8 cellular contexts compared by ENCODE assay signal in the genomic region with DNA sequence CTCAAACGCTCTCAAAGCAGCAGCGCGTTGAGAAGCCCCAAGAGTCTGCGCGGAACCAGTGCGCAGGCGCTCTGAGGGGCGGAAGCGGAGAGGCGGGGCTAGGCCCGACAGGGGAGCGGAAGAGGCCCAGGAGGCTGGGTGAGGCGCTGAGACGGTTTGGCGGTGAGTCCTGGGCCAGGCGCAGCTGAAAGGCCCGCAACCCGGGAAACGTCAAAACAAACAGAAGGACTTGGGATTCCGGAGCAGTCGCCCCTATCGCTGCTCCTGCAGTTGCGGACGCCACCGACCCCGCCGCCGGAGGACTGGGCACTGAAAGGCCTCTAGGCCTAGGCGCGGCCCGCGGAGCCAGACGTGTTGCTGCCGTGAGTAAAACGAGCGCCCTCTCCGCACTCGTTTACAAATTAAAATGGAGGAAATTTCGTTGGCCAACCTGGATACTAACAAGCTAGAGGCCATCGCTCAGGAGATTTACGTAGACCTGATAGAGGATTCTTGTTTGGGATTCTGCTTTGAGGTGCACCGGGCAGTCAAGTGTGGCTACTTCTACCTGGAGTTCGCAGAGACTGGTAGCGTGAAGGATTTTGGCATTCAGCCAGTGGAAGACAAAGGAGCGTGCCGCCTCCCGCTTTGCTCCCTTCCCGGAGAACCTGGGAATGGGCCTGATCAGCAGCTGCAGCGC. TPM values are rescaled to one million over a fixed set of nuclear protein-coding genes. Genes with fewer than 3 reads are reported as not detected.
DNase-seq lines count a peak whose midpoint lies in the region; ATAC-seq and TF ChIP-seq lines count a peak whose summit lies in the region.

A gene with protein sequence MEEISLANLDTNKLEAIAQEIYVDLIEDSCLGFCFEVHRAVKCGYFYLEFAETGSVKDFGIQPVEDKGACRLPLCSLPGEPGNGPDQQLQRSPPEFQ (plus strand): TSS at position 129 of the 679 bp plus-strand sequence. CDS start 278 bp downstream, at position 407.

- peaks cover 26% of the 10 kb centered on the region for H3K36me3 Mint-ChIP-seq in activated naive CD8-positive, alpha-beta T cell
- H3K36me3 Mint-ChIP-seq in glutamatergic neuron (ENCODE audit: unreplicated experiment) = no peaks in the 10 kb centered on the region
- H3K36me3 Mint-ChIP-seq in osteocyte (ENCODE audit: unreplicated experiment) = peaks cover 37% of the 10 kb centered on the region

- peak within 1 kb of the TSS; percentile 97 for H3K4me3 Mint-ChIP-seq in activated naive CD8-positive, alpha-beta T cell
- peak within 1 kb of the TSS; percentile 97 for H3K4me3 Mint-ChIP-seq in glutamatergic neuron (ENCODE audit: unreplicated experiment)
- peak within 1 kb of the TSS; percentile 93 for H3K4me3 Mint-ChIP-seq in osteocyte (ENCODE audit: unreplicated experiment)

- TF ChIP-seq CTCF in GM10266 (IDR thresholded peaks at IDR 0.05; ENCODE audit: control insufficient read depth, insufficient read depth, low read depth, missing control alignments) (no peak), glutamatergic neuron (IDR thresholded peaks at IDR 0.05; ENCODE audit: partially characterized antibody, unreplicated experiment) (no peak), osteocyte (IDR thresholded peaks at IDR 0.05) (no peak)

- ATAC-seq in HG02610 (IDR thresholded peaks at IDR 0.05; ENCODE audit: unreplicated experiment) = peak; percentile 97

- no peaks in the 10 kb centered on the region for H3K36me3 ChIP-seq in thymus (ENCODE audit: control insufficient read depth, insufficient read depth)

- peaks cover 54% of the 10 kb centered on the region for H3K4me1 Mint-ChIP-seq in activated naive CD8-positive, alpha-beta T cell (ENCODE audit: low read depth)
- peaks cover 29% of the 10 kb centered on the region for H3K4me1 Mint-ChIP-seq in glutamatergic neuron (ENCODE audit: low read depth, unreplicated experiment)
- H3K4me1 Mint-ChIP-seq in osteocyte (ENCODE audit: unreplicated experiment) = peaks cover 45% of the 10 kb centered on the region

- peak within 1 kb of the TSS; percentile 93 for H3K4me3 ChIP-seq in thymus (ENCODE audit: low read length)

- WGBS in thymus = under 1% methylated on average over 49 of the region's 49 CpGs

- H3K27ac Mint-ChIP-seq in activated naive CD8-positive, alpha-beta T cell = peak within 1 kb of the TSS; percentile 90
- H3K27ac Mint-ChIP-seq in glutamatergic neuron (ENCODE audit: unreplicated experiment) (peak within 1 kb of the TSS; percentile 97), osteocyte (ENCODE audit: unreplicated experiment) (peak within 1 kb of the TSS; percentile 99)

- peaks cover 26% of the 10 kb centered on the region for H3K4me1 ChIP-seq in thymus (ENCODE audit: control insufficient read depth, insufficient read depth, low read length)

- H3K27me3 ChIP-seq in thymus (ENCODE audit: control insufficient read depth, insufficient read depth) = no peaks in the 10 kb centered on the region

- H3K27ac ChIP-seq in thymus (ENCODE audit: low read depth) = peak within 1 kb of the TSS; percentile 99

- H3K27me3 Mint-ChIP-seq in activated naive CD8-positive, alpha-beta T cell = no peaks in the 10 kb centered on the region
- H3K27me3 Mint-ChIP-seq in glutamatergic neuron (ENCODE audit: unreplicated experiment) = peaks cover 7% of the 10 kb centered on the region
- peaks cover 6% of the 10 kb centered on the region for H3K27me3 Mint-ChIP-seq in osteocyte (ENCODE audit: unreplicated experiment)

- H3K9me3 ChIP-seq in thymus (ENCODE audit: control insufficient read depth) = no peaks in the 10 kb centered on the region

- H3K9me3 Mint-ChIP-seq in activated naive CD8-positive, alpha-beta T cell (ENCODE audit: low read depth) = no peaks in the 10 kb centered on the region
- H3K9me3 Mint-ChIP-seq in glutamatergic neuron (ENCODE audit: unreplicated experiment) (peaks cover 9% of the 10 kb centered on the region), osteocyte (ENCODE audit: unreplicated experiment) (no peaks in the 10 kb centered on the region)

- DNase-seq in GM10266 (ENCODE audit: extremely low spot score) = peak; percentile 87
- DNase-seq in NCI-H1092 treated with DMSO at 0.1 percent for 48 hours (lab: John Stamatoyannopoulos, UW) = peak; percentile 90
- DNase-seq in SKM-1 (lab: John Stamatoyannopoulos, UW; ENCODE audit: unreplicated experiment) = peak; percentile 13
- DNase-seq in glutamatergic neuron = peak; percentile 95
- DNase-seq in osteocyte (ENCODE audit: extremely low spot score, unreplicated experiment) = peak; percentile 98

RNA-seq across cellular contexts. Expression of the gene that starts here (rescaled TPM):
- total RNA-seq in glutamatergic neuron (ENCODE audit: unreplicated experiment) (83.4 TPM), osteocyte (34.2 and 34.3 TPM in 2 replicates)
- polyA plus RNA-seq in thymus = 22.9 TPM

Comparison
In these comparisons a context has a peak if more than half of its experiments do, and no peak if none do; other contexts are left out.
1. Peak in every context shown above with its lines: DNase-seq, ATAC-seq, H3K4me3 ChIP-seq and H3K27ac ChIP-seq.
2. DNase-seq: peak in every context shown above with its lines; median percentile 98 in osteocyte; 95 in glutamatergic neuron; 90 in NCI-H1092 treated with DMSO at 0.1 percent for 48 hours; 87 in GM10266; 13 in SKM-1.